In genomic region chr6:14763139-14763538, GRCh38 we compare ENCODE assay signal across 19 cellular contexts.
DNase-seq lines count a peak whose midpoint lies in the region; TF ChIP-seq lines count a peak whose summit lies in the region.
"Had no signal": no experiment of that assay in that cellular context is flagged by ENCODE, and none has a peak within 500 bp of the region (broad histone marks: within the 10 kb centered on the region; RNA-seq: fewer than 3 reads in every experiment).

No MANE protein-coding gene starts in this region.

- POLR2A ChIA-PET in MCF 10A (lab: Yijun Ruan, JAX) (interaction anchor here (0.6 kb wide), 2 partner anchors 11 to 43 kb away, joined by 3 read pairs; no protein-coding TSS in a partner anchor), RWPE1 (lab: Yijun Ruan, JAX; ENCODE audit: low non-redundant PET) (no interaction called here)
- POLR2A ChIA-PET in CD8-positive, alpha-beta memory T cell (lab: Charles Lee), result no interaction called here

- peak overlapping the region; percentile 32 for H3K27ac Mint-ChIP-seq in MCF 10A (ENCODE audit: low read depth, unreplicated experiment)
- peak overlapping the region in 1 of 8 donors; percentile 2 for H3K27ac Mint-ChIP-seq in CD8-positive, alpha-beta memory T cell
- H3K27ac Mint-ChIP-seq: activated naive CD4-positive, alpha-beta T cell treated with anti-CD3 and anti-CD28 coated beads, Interleukin-2, amount 50 U/mL, for 72 hours; B cell had no signal

- CTCF ChIA-PET in MCF 10A (lab: Yijun Ruan, JAX), result interaction anchor here (0.6 kb wide), 1 partner anchor 29 kb away, joined by 3 read pairs; no protein-coding TSS in a partner anchor
- CTCF ChIA-PET in RWPE1 (lab: Yijun Ruan, JAX), result no interaction called here
- CTCF ChIA-PET in CD8-positive, alpha-beta memory T cell (lab: Charles Lee), result no interaction called here

- no peaks in the 10 kb centered on the region for H3K27me3 Mint-ChIP-seq in MCF 10A (ENCODE audit: insufficient read depth, unreplicated experiment)
- H3K27me3 Mint-ChIP-seq in CD8-positive, alpha-beta memory T cell, result no peaks in the 10 kb centered on the region
- H3K27me3 Mint-ChIP-seq: B cell had no signal

- DNase-seq in MCF 10A (ENCODE audit: unreplicated experiment) (peak; percentile 45), breast epithelium (ENCODE audit: low spot score in 2 of 2) (no peak), RWPE1 (ENCODE audit: low spot score) (peak; percentile 76), fibroblast of the aortic adventitia (ENCODE audit: low read depth) (peak; percentile 13), COLO668 (lab: John Stamatoyannopoulos, UW; ENCODE audit: unreplicated experiment) (no peak), cardiac septum (ENCODE audit: low spot score) (no peak)
- no peak for DNase-seq in CD8-positive, alpha-beta memory T cell
- no peak for DNase-seq in stimulated activated naive CD4-positive, alpha-beta T cell (lab: John Stamatoyannopoulos, UW)
- DNase-seq: activated CD8-positive, alpha-beta memory T cell treated with anti-CD3 and anti-CD28 coated beads for 24 hours; dermis blood vessel endothelial cell; GF-D8; head of caudate nucleus; Karpas-422; NCI-H2227 treated with DMSO at 0.1 percent for 48 hours; ovary had no signal

- H3K4me1 ChIP-seq in breast epithelium, result no peaks in the 10 kb centered on the region
- H3K4me1 ChIP-seq in CD8-positive, alpha-beta memory T cell (ENCODE audit: insufficient read depth, low read length), result no peaks in the 10 kb centered on the region

- H3K4me3 ChIP-seq in breast epithelium, result no peak overlapping the region
- H3K4me3 ChIP-seq in fibroblast of the aortic adventitia (ENCODE audit: low read depth, low read length), result no peak overlapping the region
- no peak overlapping the region for H3K4me3 ChIP-seq in CD8-positive, alpha-beta memory T cell (ENCODE audit: low read length)
- H3K4me3 ChIP-seq: lung, ovary, vagina had no signal

- H3K27me3 ChIP-seq in breast epithelium, result no peaks in the 10 kb centered on the region
- no peaks in the 10 kb centered on the region for H3K27me3 ChIP-seq in CD8-positive, alpha-beta memory T cell (ENCODE audit: insufficient read depth, low read length, poor library complexity, severe bottlenecking)
- H3K27me3 ChIP-seq: ovary, vagina had no signal

- H3K4me1 Mint-ChIP-seq in MCF 10A (ENCODE audit: insufficient read depth, unreplicated experiment), result peaks cover 23% of the 10 kb centered on the region
- no peaks in the 10 kb centered on the region for H3K4me1 Mint-ChIP-seq in CD8-positive, alpha-beta memory T cell

- H3K36me3 ChIP-seq in breast epithelium, result no peaks in the 10 kb centered on the region
- H3K36me3 ChIP-seq in CD8-positive, alpha-beta memory T cell (ENCODE audit: insufficient read depth, low read length), result no peaks in the 10 kb centered on the region
- H3K36me3 ChIP-seq: ovary, vagina had no signal

- no peak for TF ChIP-seq CTCF in MCF 10A (IDR thresholded peaks at IDR 0.05; ENCODE audit: unreplicated experiment)
- no peak for TF ChIP-seq CTCF in breast epithelium (IDR thresholded peaks at IDR 0.05)
- TF ChIP-seq CTCF in RWPE1 (conservative IDR thresholded peaks at IDR 0.05; ENCODE audit: low read depth), result no peak
- TF ChIP-seq CTCF in fibroblast of the aortic adventitia (IDR thresholded peaks at IDR 0.05; ENCODE audit: insufficient read depth, low read length), result no peak

- H3K27ac ChIP-seq in breast epithelium, result no peak overlapping the region
- peak overlapping the region; percentile 60 for H3K27ac ChIP-seq in RWPE1
- no peak overlapping the region for H3K27ac ChIP-seq in CD8-positive, alpha-beta memory T cell (ENCODE audit: low read depth, low read length)
- H3K27ac ChIP-seq: ovary, vagina had no signal

- intact Hi-C loops in MCF 10A (cut with micrococcal nuclease), result no loop called here
- intact Hi-C loops in breast epithelium (cut with DNase I; ENCODE audit: low total_unique reads), result no loop called here
- intact Hi-C loops in cardiac septum (cut with DNase I), result no loop called here

- H3K36me3 Mint-ChIP-seq in MCF 10A (ENCODE audit: insufficient read depth, unreplicated experiment), result no peaks in the 10 kb centered on the region
- H3K36me3 Mint-ChIP-seq in CD8-positive, alpha-beta memory T cell, result no peaks in the 10 kb centered on the region
- H3K36me3 Mint-ChIP-seq: activated naive CD4-positive, alpha-beta T cell treated with anti-CD3 and anti-CD28 coated beads, Interleukin-2, amount 50 U/mL, for 72 hours had no signal

- H3K9me3 ChIP-seq in breast epithelium, result no peaks in the 10 kb centered on the region
- H3K9me3 ChIP-seq in CD8-positive, alpha-beta memory T cell (ENCODE audit: low read length), result no peaks in the 10 kb centered on the region
- H3K9me3 ChIP-seq: ovary, vagina had no signal

- no peaks in the 10 kb centered on the region for H3K9me3 Mint-ChIP-seq in MCF 10A (ENCODE audit: unreplicated experiment)
- H3K9me3 Mint-ChIP-seq in CD8-positive, alpha-beta memory T cell, result no peaks in the 10 kb centered on the region

- no TSS peak for BruUV-seq in MCF 10A (replicated peaks; lab: Mats Ljungman, UMichigan)

- TF ChIP-seq POLR2A in breast epithelium (IDR thresholded peaks at IDR 0.05), result no peak

- H3K4me3 Mint-ChIP-seq in MCF 10A (ENCODE audit: unreplicated experiment), result no peak overlapping the region
- H3K4me3 Mint-ChIP-seq in CD8-positive, alpha-beta memory T cell, result no peak overlapping the region
- H3K4me3 Mint-ChIP-seq: B cell had no signal

Comparison
In these comparisons a context has a peak if more than half of its experiments do, and no peak if none do; other contexts are left out.
1. DNase-seq: peak in MCF 10A (single experiment), RWPE1 (single experiment) and fibroblast of the aortic adventitia (single experiment); none in breast epithelium (0 of 2), CD8-positive, alpha-beta memory T cell (0 of 5), stimulated activated naive CD4-positive, alpha-beta T cell (0 of 6), COLO668 (single experiment) and cardiac septum (single experiment).